8 cellular contexts compared by ENCODE assay signal in the genomic region with DNA sequence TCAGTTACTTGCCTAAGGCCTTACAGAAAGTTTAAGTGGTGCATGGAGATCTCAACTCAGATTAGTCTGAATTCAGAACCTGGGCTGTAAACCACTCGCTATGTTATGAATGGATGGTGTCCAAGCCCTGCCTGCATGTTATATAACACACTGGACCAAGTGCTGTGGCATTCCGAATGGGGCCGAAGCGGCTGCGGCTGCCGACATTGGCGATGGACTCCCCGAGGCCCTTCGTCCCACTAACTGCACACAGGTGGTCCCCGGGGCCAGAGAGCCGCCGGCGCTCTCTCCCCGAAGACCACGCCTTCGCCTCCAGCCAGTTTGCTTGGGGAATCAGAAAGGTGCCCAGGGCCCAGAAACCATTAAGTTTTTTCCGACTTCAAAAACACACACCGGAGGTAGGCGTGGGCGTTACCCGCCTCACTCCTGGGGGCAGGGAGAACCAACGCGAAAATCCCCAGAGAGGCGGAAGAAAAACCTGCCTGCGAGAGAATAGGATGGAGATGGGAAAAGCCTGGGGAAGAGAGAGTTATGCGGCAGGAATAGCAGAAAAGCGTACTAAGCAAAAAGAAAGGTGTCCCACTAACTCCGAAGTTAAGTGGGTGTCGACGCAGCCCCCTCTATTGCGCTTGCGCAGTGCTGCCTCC. TPM values are rescaled to one million over a fixed set of nuclear protein-coding genes. Genes with fewer than 3 reads are reported as not detected.
DNase-seq lines count a peak whose midpoint lies in the region; ATAC-seq and TF ChIP-seq lines count a peak whose summit lies in the region.

No MANE protein-coding gene starts in this region.

- ATAC-seq in GM18861 (IDR thresholded peaks at IDR 0.05; ENCODE audit: unreplicated experiment) (peak; percentile 24), HG03064 (IDR thresholded peaks at IDR 0.05; ENCODE audit: low read depth, unreplicated experiment) (peak; percentile 25)

- DNase-seq in AG04449 (ENCODE audit: low read depth, low spot score) (no peak), glutamatergic neuron (peak; percentile 25), pons (ENCODE audit: low spot score) (peak; percentile 41), UCSD-AML1 (lab: John Stamatoyannopoulos, UW; ENCODE audit: unreplicated experiment) (no peak), NCI-H1694 treated with DMSO at 0.1 percent for 48 hours (lab: John Stamatoyannopoulos, UW) (no peak)

- H3K36me3 Mint-ChIP-seq in glutamatergic neuron (ENCODE audit: unreplicated experiment), result no peaks in the 10 kb centered on the region

- peaks cover 14% of the 10 kb centered on the region for H3K27me3 Mint-ChIP-seq in glutamatergic neuron (ENCODE audit: unreplicated experiment)

- POLR2A ChIA-PET in AG04449 (lab: Yijun Ruan, JAX), result no interaction called here

- H3K9me3 Mint-ChIP-seq in glutamatergic neuron (ENCODE audit: unreplicated experiment), result peaks cover 2% of the 10 kb centered on the region

- TF ChIP-seq CTCF in AG04449 (IDR thresholded peaks at IDR 0.05; ENCODE audit: insufficient read depth, low read length, missing control alignments), result no peak
- no peak for TF ChIP-seq CTCF in WI38 (IDR thresholded peaks at IDR 0.05; ENCODE audit: low read depth, low read length)
- no peak for TF ChIP-seq CTCF in glutamatergic neuron (IDR thresholded peaks at IDR 0.05; ENCODE audit: partially characterized antibody, unreplicated experiment)

- H3K4me3 ChIP-seq in AG04449 (ENCODE audit: low read depth, low read length) (peak overlapping the region; percentile 76), WI38 (ENCODE audit: low read depth, low read length) (peak overlapping the region; percentile 90)

- CTCF ChIA-PET in AG04449 (lab: Yijun Ruan, JAX), result interaction anchor here (0.8 to 1.7 kb wide), 4 partner anchors 70 to 153 kb away, joined by 3 to 7 read pairs (median 4); no protein-coding TSS in a partner anchor

- no peak overlapping the region for H3K27ac Mint-ChIP-seq in glutamatergic neuron (ENCODE audit: unreplicated experiment)

- no peaks in the 10 kb centered on the region for H3K4me1 Mint-ChIP-seq in glutamatergic neuron (ENCODE audit: low read depth, unreplicated experiment)

- H3K4me3 Mint-ChIP-seq in glutamatergic neuron (ENCODE audit: unreplicated experiment), result peak overlapping the region; percentile 91

RNA-seq across cellular contexts. Expression of gene TENT5C, which starts 0.6 kb away (rescaled TPM):
- total RNA-seq in glutamatergic neuron (ENCODE audit: unreplicated experiment), result 0.27 TPM

Comparison
In these comparisons a context has a peak if more than half of its experiments do, and no peak if none do; other contexts are left out.
1. DNase-seq: peak in glutamatergic neuron (single experiment) and pons (single experiment); none in AG04449 (single experiment), UCSD-AML1 (single experiment) and NCI-H1694 treated with DMSO at 0.1 percent for 48 hours (single experiment).